11 cellular contexts compared by ENCODE assay signal in the genomic region with DNA sequence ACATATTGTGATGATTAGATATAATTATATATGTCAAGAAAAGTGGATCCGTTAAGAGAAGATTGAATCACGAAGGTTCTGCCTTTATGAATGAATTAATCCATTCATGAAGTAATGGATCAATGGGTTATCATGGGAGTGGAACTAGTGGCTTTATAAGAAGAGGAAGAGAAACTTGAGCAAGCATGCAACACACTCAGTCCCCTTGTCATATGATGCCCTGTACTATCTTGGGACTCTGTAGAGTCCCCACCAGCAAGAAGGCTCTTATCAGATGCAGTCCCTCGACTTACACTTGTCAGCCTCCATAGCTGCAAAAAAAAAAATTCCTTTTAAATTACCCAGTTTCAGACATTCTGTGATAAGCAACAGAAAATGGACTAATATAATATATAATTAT.
DNase-seq lines count a peak whose midpoint lies in the region; ATAC-seq and TF ChIP-seq lines count a peak whose summit lies in the region.
"Had no signal": no experiment of that assay in that cellular context is flagged by ENCODE, and none has a peak within 500 bp of the region (broad histone marks: within the 10 kb centered on the region; RNA-seq: fewer than 3 reads in every experiment).

No MANE protein-coding gene starts in this region.

- no peaks in the 10 kb centered on the region for H3K27me3 Mint-ChIP-seq in WTC11 (ENCODE audit: low read depth)

- no peak overlapping the region for H3K4me3 Mint-ChIP-seq in WTC11

- no peaks in the 10 kb centered on the region for H3K36me3 Mint-ChIP-seq in WTC11

- DNase-seq in NOMO-1 (lab: John Stamatoyannopoulos, UW; ENCODE audit: unreplicated experiment in 2 of 2): peak; percentile 49 to 93
- no peak for DNase-seq in posterior cingulate gyrus
- DNase-seq in WTC11 (ENCODE audit: low spot score): no peak
- no peak for DNase-seq in NCI-H1694 (lab: John Stamatoyannopoulos, UW)
- no peak for DNase-seq in KG1 (lab: John Stamatoyannopoulos, UW)
- DNase-seq: adrenal gland, hypothalamus, NCI-H524 had no signal

- CTCF ChIA-PET in WTC11 (lab: Charles Lee): no interaction called here

- peaks cover 3% of the 10 kb centered on the region for H3K9me3 Mint-ChIP-seq in WTC11

- H3K27ac Mint-ChIP-seq in WTC11: no peak overlapping the region

- POLR2A ChIA-PET in WTC11 (lab: Charles Lee): no interaction called here

- no peaks in the 10 kb centered on the region for H3K4me1 Mint-ChIP-seq in WTC11

- intact Hi-C loops in posterior cingulate gyrus (cut with DNase I): no loop called here

- TF ChIP-seq CTCF in WTC11 (IDR thresholded peaks at IDR 0.05): no peak

- ATAC-seq in GM18499 (IDR thresholded peaks at IDR 0.05; ENCODE audit: insufficient read depth, unreplicated experiment) (peak; percentile 92), GM21367 (IDR thresholded peaks at IDR 0.05; ENCODE audit: unreplicated experiment) (peak; percentile 91), HG03060 (IDR thresholded peaks at IDR 0.05; ENCODE audit: low read depth, unreplicated experiment) (peak; percentile 97), WTC11 (no peak)

TF ChIP-seq in WTC11, 78 proteins besides CTCF, POLR2A, EP300 and RAD21:
- TF ChIP-seq MXD4 (CRISPR knock-in tag; IDR thresholded peaks at IDR 0.05; ENCODE audit: borderline replicate concordance) (no peak), GRHL2 (CRISPR knock-in tag; IDR thresholded peaks at IDR 0.05; ENCODE audit: insufficient replicate concordance, severe bottlenecking) (no peak), GTF2I (CRISPR knock-in tag; conservative IDR thresholded peaks at IDR 0.05) (no peak), ZNF423 (CRISPR knock-in tag; IDR thresholded peaks at IDR 0.05) (no peak), KAT7 (CRISPR knock-in tag; IDR thresholded peaks at IDR 0.05; ENCODE audit: borderline replicate concordance) (no peak), EMX1 (CRISPR knock-in tag; IDR thresholded peaks at IDR 0.05) (no peak), NR2C2 (CRISPR knock-in tag; IDR thresholded peaks at IDR 0.05) (no peak), GABPB1 (CRISPR knock-in tag; IDR thresholded peaks at IDR 0.05) (no peak), ZNF671 (CRISPR knock-in tag; IDR thresholded peaks at IDR 0.05) (no peak)
- TF ChIP-seq, protein P1, sequence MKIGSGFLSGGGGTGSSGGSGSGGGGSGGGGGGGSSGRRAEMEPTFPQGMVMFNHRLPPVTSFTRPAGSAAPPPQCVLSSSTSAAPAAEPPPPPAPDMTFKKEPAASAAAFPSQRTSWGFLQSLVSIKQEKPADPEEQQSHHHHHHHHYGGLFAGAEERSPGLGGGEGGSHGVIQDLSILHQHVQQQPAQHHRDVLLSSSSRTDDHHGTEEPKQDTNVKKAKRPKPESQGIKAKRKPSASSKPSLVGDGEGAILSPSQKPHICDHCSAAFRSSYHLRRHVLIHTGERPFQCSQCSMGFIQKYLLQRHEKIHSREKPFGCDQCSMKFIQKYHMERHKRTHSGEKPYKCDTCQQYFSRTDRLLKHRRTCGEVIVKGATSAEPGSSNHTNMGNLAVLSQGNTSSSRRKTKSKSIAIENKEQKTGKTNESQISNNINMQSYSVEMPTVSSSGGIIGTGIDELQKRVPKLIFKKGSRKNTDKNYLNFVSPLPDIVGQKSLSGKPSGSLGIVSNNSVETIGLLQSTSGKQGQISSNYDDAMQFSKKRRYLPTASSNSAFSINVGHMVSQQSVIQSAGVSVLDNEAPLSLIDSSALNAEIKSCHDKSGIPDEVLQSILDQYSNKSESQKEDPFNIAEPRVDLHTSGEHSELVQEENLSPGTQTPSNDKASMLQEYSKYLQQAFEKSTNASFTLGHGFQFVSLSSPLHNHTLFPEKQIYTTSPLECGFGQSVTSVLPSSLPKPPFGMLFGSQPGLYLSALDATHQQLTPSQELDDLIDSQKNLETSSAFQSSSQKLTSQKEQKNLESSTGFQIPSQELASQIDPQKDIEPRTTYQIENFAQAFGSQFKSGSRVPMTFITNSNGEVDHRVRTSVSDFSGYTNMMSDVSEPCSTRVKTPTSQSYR (CRISPR knock-in tag; IDR thresholded peaks at IDR 0.05): no peak

Comparison
In these comparisons a context has a peak if more than half of its experiments do, and no peak if none do; other contexts are left out.
1. DNase-seq: peak in NOMO-1 (2 of 2); none in posterior cingulate gyrus (0 of 10), WTC11 (single experiment), NCI-H1694 (single experiment) and KG1 (single experiment).